1 cellular context compared by ENCODE assay signal in the genomic region with DNA sequence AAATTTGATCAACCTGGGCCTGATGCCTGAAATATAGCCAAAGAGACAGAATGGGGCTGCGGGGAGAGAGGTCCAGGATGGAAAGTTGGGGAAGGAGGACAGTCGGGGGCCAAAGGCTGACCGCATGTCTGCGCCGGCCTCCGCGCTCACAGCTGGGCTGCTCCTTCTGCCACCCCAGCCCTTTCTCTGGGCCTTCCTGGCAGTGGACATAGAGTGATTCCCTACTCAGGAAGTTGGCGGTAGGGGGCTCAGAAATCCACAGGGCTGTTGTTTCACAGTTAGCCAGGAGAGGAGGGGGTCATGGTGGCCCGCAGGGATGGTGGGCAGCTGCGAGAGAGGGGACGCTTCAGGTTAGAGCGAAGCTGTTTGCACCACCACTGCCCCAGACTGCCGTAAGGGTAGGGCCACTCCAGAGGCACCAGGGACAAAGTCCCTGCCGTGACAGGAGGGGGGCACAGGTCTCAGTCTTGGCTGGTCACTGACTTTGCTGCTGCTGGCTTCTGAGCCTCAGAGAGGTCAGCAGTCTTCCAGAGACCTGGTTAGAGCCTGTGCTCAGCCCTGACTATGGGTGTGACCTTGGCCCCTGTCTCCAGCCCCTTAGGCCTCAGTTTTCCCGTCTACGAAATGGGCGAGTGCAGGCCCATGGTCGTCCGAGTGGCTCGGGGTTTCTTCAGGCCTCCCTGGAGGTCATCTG.
TF ChIP-seq lines count a peak whose summit lies in the region.

No MANE protein-coding gene starts in this region.

TF ChIP-seq in HepG2, 621 proteins besides CTCF, POLR2A, EP300 and RAD21 (continued from another document and continues in another):
- TF ChIP-seq, protein P1, sequence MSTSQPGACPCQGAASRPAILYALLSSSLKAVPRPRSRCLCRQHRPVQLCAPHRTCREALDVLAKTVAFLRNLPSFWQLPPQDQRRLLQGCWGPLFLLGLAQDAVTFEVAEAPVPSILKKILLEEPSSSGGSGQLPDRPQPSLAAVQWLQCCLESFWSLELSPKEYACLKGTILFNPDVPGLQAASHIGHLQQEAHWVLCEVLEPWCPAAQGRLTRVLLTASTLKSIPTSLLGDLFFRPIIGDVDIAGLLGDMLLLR (CRISPR knock-in tag; IDR thresholded peaks at IDR 0.05) = no peak
- TF ChIP-seq SMAD1 (CRISPR knock-in tag; IDR thresholded peaks at IDR 0.05; ENCODE audit: borderline replicate concordance, low read depth) = no peak
- no peak for TF ChIP-seq ZNF343 (CRISPR knock-in tag; IDR thresholded peaks at IDR 0.05)
- TF ChIP-seq ZNF660 (CRISPR knock-in tag; IDR thresholded peaks at IDR 0.05; ENCODE audit: borderline replicate concordance, low read depth) = no peak
- TF ChIP-seq, protein P2, sequence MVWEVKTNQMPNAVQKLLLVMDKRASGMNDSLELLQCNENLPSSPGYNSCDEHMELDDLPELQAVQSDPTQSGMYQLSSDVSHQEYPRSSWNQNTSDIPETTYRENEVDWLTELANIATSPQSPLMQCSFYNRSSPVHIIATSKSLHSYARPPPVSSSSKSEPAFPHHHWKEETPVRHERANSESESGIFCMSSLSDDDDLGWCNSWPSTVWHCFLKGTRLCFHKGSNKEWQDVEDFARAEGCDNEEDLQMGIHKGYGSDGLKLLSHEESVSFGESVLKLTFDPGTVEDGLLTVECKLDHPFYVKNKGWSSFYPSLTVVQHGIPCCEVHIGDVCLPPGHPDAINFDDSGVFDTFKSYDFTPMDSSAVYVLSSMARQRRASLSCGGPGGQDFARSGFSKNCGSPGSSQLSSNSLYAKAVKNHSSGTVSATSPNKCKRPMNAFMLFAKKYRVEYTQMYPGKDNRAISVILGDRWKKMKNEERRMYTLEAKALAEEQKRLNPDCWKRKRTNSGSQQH (CRISPR knock-in tag; IDR thresholded peaks at IDR 0.05; ENCODE audit: low read depth) = no peak
- no peak for TF ChIP-seq ZNF510 (CRISPR knock-in tag; IDR thresholded peaks at IDR 0.05; ENCODE audit: low read depth)
- no peak for TF ChIP-seq PTBP1 (IDR thresholded peaks at IDR 0.05; ENCODE audit: low read depth, low read length, poor library complexity, severe bottlenecking)
- TF ChIP-seq KDM6A (CRISPR knock-in tag; IDR thresholded peaks at IDR 0.05; ENCODE audit: low read depth) = no peak
- no peak for TF ChIP-seq BCL6 (CRISPR knock-in tag; IDR thresholded peaks at IDR 0.05)
- TF ChIP-seq NAIF1 (CRISPR knock-in tag; IDR thresholded peaks at IDR 0.05; ENCODE audit: borderline replicate concordance) = no peak
- no peak for TF ChIP-seq SMAD3 (CRISPR knock-in tag; IDR thresholded peaks at IDR 0.05)
- no peak for TF ChIP-seq ZFP36L1 (CRISPR knock-in tag; IDR thresholded peaks at IDR 0.05)
- no peak for TF ChIP-seq TEAD3 (CRISPR knock-in tag; optimal IDR thresholded peaks at IDR 0.05; ENCODE audit: borderline replicate concordance)
- TF ChIP-seq SUZ12 (IDR thresholded peaks at IDR 0.05; ENCODE audit: low read depth, low read length) = no peak
- TF ChIP-seq, protein P3, sequence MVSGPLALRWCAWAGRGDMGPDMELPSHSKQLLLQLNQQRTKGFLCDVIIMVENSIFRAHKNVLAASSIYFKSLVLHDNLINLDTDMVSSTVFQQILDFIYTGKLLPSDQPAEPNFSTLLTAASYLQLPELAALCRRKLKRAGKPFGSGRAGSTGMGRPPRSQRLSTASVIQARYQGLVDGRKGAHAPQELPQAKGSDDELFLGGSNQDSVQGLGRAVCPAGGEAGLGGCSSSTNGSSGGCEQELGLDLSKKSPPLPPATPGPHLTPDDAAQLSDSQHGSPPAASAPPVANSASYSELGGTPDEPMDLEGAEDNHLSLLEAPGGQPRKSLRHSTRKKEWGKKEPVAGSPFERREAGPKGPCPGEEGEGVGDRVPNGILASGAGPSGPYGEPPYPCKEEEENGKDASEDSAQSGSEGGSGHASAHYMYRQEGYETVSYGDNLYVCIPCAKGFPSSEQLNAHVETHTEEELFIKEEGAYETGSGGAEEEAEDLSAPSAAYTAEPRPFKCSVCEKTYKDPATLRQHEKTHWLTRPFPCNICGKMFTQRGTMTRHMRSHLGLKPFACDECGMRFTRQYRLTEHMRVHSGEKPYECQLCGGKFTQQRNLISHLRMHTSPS (CRISPR knock-in tag; IDR thresholded peaks at IDR 0.05; ENCODE audit: low read depth) = peak; percentile 49; the same call in 1 of the 2 replicates
- no peak for TF ChIP-seq ZNF207 (IDR thresholded peaks at IDR 0.05; ENCODE audit: borderline replicate concordance)
- no peak for TF ChIP-seq HNRNPL (IDR thresholded peaks at IDR 0.05; ENCODE audit: low read depth, low read length)
- no peak for TF ChIP-seq ONECUT2 (CRISPR knock-in tag; IDR thresholded peaks at IDR 0.05)
- no peak for TF ChIP-seq HDAC2 (CRISPR knock-in tag; IDR thresholded peaks at IDR 0.05)
- TF ChIP-seq, protein P4, sequence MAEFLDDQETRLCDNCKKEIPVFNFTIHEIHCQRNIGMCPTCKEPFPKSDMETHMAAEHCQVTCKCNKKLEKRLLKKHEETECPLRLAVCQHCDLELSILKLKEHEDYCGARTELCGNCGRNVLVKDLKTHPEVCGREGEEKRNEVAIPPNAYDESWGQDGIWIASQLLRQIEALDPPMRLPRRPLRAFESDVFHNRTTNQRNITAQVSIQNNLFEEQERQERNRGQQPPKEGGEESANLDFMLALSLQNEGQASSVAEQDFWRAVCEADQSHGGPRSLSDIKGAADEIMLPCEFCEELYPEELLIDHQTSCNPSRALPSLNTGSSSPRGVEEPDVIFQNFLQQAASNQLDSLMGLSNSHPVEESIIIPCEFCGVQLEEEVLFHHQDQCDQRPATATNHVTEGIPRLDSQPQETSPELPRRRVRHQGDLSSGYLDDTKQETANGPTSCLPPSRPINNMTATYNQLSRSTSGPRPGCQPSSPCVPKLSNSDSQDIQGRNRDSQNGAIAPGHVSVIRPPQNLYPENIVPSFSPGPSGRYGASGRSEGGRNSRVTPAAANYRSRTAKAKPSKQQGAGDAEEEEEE (CRISPR knock-in tag; IDR thresholded peaks at IDR 0.05; ENCODE audit: borderline replicate concordance) = no peak
- no peak for TF ChIP-seq ZNF274 (CRISPR knock-in tag; IDR thresholded peaks at IDR 0.05)
- TF ChIP-seq ZNF598 (CRISPR knock-in tag; IDR thresholded peaks at IDR 0.05; ENCODE audit: borderline replicate concordance) = no peak
- TF ChIP-seq CHD4 (IDR thresholded peaks at IDR 0.05; ENCODE audit: borderline replicate concordance, low read length) = peak; percentile 64; the same call in 1 of the 2 replicates
- TF ChIP-seq HOXA5 (CRISPR knock-in tag; IDR thresholded peaks at IDR 0.05) = no peak
- TF ChIP-seq GTF2F1 (IDR thresholded peaks at IDR 0.05; ENCODE audit: low read length) = no peak
- TF ChIP-seq ADNP (CRISPR knock-in tag; IDR thresholded peaks at IDR 0.05) = peak; percentile 82; the same call in 1 of the 2 replicates
- no peak for TF ChIP-seq NFE2L1 (CRISPR knock-in tag; IDR thresholded peaks at IDR 0.05; ENCODE audit: borderline replicate concordance)
- TF ChIP-seq RELA (CRISPR knock-in tag; IDR thresholded peaks at IDR 0.05) = no peak
- no peak for TF ChIP-seq KMT2A (CRISPR knock-in tag; IDR thresholded peaks at IDR 0.05)
- TF ChIP-seq THYN1 (CRISPR knock-in tag; IDR thresholded peaks at IDR 0.05; ENCODE audit: borderline replicate concordance, low read depth) = no peak
- no peak; the same call in 1 of the 2 replicates for TF ChIP-seq SP4 (CRISPR knock-in tag; IDR thresholded peaks at IDR 0.05)
- TF ChIP-seq NFYB (CRISPR knock-in tag; IDR thresholded peaks at IDR 0.05) = no peak
- no peak for TF ChIP-seq RNF2 (conservative IDR thresholded peaks at IDR 0.05; ENCODE audit: low read depth)
- TF ChIP-seq, protein P5, sequence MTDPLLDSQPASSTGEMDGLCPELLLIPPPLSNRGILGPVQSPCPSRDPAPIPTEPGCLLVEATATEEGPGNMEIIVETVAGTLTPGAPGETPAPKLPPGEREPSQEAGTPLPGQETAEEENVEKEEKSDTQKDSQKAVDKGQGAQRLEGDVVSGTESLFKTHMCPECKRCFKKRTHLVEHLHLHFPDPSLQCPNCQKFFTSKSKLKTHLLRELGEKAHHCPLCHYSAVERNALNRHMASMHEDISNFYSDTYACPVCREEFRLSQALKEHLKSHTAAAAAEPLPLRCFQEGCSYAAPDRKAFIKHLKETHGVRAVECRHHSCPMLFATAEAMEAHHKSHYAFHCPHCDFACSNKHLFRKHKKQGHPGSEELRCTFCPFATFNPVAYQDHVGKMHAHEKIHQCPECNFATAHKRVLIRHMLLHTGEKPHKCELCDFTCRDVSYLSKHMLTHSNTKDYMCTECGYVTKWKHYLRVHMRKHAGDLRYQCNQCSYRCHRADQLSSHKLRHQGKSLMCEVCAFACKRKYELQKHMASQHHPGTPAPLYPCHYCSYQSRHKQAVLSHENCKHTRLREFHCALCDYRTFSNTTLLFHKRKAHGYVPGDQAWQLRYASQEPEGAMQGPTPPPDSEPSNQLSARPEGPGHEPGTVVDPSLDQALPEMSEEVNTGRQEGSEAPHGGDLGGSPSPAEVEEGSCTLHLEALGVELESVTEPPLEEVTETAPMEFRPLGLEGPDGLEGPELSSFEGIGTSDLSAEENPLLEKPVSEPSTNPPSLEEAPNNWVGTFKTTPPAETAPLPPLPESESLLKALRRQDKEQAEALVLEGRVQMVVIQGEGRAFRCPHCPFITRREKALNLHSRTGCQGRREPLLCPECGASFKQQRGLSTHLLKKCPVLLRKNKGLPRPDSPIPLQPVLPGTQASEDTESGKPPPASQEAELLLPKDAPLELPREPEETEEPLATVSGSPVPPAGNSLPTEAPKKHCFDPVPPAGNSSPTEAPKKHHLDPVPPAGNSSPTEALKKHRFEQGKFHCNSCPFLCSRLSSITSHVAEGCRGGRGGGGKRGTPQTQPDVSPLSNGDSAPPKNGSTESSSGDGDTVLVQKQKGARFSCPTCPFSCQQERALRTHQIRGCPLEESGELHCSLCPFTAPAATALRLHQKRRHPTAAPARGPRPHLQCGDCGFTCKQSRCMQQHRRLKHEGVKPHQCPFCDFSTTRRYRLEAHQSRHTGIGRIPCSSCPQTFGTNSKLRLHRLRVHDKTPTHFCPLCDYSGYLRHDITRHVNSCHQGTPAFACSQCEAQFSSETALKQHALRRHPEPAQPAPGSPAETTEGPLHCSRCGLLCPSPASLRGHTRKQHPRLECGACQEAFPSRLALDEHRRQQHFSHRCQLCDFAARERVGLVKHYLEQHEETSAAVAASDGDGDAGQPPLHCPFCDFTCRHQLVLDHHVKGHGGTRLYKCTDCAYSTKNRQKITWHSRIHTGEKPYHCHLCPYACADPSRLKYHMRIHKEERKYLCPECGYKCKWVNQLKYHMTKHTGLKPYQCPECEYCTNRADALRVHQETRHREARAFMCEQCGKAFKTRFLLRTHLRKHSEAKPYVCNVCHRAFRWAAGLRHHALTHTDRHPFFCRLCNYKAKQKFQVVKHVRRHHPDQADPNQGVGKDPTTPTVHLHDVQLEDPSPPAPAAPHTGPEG (CRISPR knock-in tag; IDR thresholded peaks at IDR 0.05) = no peak
- TF ChIP-seq STAG1 (CRISPR knock-in tag; IDR thresholded peaks at IDR 0.05) = no peak
- 0 out of 2 replicates have a peak, but pooled peaks have one; percentile 42 for TF ChIP-seq MTA1 (CRISPR knock-in tag; IDR thresholded peaks at IDR 0.05; ENCODE audit: borderline replicate concordance)
- TF ChIP-seq ZNF674 (CRISPR knock-in tag; IDR thresholded peaks at IDR 0.05; ENCODE audit: low read depth) = no peak
- TF ChIP-seq, protein P6, sequence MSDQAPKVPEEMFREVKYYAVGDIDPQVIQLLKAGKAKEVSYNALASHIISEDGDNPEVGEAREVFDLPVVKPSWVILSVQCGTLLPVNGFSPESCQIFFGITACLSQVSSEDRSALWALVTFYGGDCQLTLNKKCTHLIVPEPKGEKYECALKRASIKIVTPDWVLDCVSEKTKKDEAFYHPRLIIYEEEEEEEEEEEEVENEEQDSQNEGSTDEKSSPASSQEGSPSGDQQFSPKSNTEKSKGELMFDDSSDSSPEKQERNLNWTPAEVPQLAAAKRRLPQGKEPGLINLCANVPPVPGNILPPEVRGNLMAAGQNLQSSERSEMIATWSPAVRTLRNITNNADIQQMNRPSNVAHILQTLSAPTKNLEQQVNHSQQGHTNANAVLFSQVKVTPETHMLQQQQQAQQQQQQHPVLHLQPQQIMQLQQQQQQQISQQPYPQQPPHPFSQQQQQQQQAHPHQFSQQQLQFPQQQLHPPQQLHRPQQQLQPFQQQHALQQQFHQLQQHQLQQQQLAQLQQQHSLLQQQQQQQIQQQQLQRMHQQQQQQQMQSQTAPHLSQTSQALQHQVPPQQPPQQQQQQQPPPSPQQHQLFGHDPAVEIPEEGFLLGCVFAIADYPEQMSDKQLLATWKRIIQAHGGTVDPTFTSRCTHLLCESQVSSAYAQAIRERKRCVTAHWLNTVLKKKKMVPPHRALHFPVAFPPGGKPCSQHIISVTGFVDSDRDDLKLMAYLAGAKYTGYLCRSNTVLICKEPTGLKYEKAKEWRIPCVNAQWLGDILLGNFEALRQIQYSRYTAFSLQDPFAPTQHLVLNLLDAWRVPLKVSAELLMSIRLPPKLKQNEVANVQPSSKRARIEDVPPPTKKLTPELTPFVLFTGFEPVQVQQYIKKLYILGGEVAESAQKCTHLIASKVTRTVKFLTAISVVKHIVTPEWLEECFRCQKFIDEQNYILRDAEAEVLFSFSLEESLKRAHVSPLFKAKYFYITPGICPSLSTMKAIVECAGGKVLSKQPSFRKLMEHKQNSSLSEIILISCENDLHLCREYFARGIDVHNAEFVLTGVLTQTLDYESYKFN (CRISPR knock-in tag; conservative IDR thresholded peaks at IDR 0.05) = peak; percentile 31; the same call in 1 of the 2 replicates
- no peak for TF ChIP-seq SAP130 (CRISPR knock-in tag; IDR thresholded peaks at IDR 0.05; ENCODE audit: low read depth)
- no peak for TF ChIP-seq WIZ (CRISPR knock-in tag; IDR thresholded peaks at IDR 0.05)
- TF ChIP-seq ZNF446 (CRISPR knock-in tag; IDR thresholded peaks at IDR 0.05) = no peak
- TF ChIP-seq, protein P7, sequence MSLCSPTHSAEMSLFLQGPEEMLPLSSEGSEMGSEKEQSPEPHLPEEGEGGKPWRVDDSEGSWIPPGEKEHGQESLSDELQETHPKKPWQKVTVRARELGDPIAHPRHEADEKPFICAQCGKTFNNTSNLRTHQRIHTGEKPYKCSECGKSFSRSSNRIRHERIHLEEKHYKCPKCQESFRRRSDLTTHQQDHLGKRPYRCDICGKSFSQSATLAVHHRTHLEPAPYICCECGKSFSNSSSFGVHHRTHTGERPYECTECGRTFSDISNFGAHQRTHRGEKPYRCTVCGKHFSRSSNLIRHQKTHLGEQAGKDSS (CRISPR knock-in tag; IDR thresholded peaks at IDR 0.05; ENCODE audit: borderline replicate concordance, low read depth) = 0 out of 2 replicates have a peak, but pooled peaks have one; percentile 23
- TF ChIP-seq RFXAP (CRISPR knock-in tag; IDR thresholded peaks at IDR 0.05; ENCODE audit: borderline replicate concordance) = no peak
- no peak for TF ChIP-seq ATF1 (CRISPR knock-in tag; IDR thresholded peaks at IDR 0.05)
- TF ChIP-seq, protein P8, sequence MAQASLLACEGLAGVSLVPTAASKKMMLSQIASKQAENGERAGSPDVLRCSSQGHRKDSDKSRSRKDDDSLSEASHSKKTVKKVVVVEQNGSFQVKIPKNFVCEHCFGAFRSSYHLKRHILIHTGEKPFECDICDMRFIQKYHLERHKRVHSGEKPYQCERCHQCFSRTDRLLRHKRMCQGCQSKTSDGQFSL (CRISPR knock-in tag; IDR thresholded peaks at IDR 0.05) = no peak
- no peak; the same call in 1 of the 2 replicates for TF ChIP-seq RXRA (CRISPR knock-in tag; IDR thresholded peaks at IDR 0.05)
- TF ChIP-seq SALL2 (CRISPR knock-in tag; IDR thresholded peaks at IDR 0.05) = no peak
- no peak for TF ChIP-seq TARDBP (CRISPR knock-in tag; IDR thresholded peaks at IDR 0.05)
